In genomic region chr3:124924741-124925140, GRCh38 we compare ENCODE assay signal across 37 cellular contexts. TPM values are rescaled to one million over a fixed set of nuclear protein-coding genes. Genes with fewer than 3 reads are reported as not detected.
"Had no signal": no experiment of that assay in that cellular context is flagged by ENCODE, and none has a peak within 500 bp of the region (broad histone marks: within the 10 kb centered on the region; RNA-seq: fewer than 3 reads in every experiment).

No MANE protein-coding gene starts in this region.

- H3K27ac Mint-ChIP-seq: activated B cell treated with CpG ODN at 0.5 μM for 24 hours; activated CD8-positive, alpha-beta T cell treated with anti-CD3 and anti-CD28 coated beads for 36 hours; activated naive CD8-positive, alpha-beta T cell; activated T-helper 17 cell treated with anti-CD3 and anti-CD28 coated beads, Interleukin-2, amount 50 U/mL, for 72 hours; brain; effector memory CD8-positive, alpha-beta T cell; T-helper 17 cell; T-helper 2 cell treated with Interferon-gamma antibody and Interleukin-4, amounts not matched to agents 5 μg/mL and 100 μg/mL, for 36 hours had no signal

- H3K9me3 ChIP-seq: adrenal gland, breast epithelium, esophagus muscularis mucosa, gastroesophageal sphincter, heart right ventricle had no signal

- ATAC-seq: activated CD4-positive, CD25-positive, alpha-beta regulatory T cell treated with anti-CD3 and anti-CD28 coated beads, Interleukin-2, amount 50 U/mL, for 24 hours; activated CD8-positive, alpha-beta T cell treated with anti-CD3 and anti-CD28 coated beads for 36 hours; activated T-cell treated with anti-CD3 and anti-CD28 coated beads, Interleukin-2, amount 50 U/mL, for 4 hours; activated T-helper 17 cell treated with anti-CD3 and anti-CD28 coated beads, Interleukin-2, amount 50 U/mL, for 72 hours; effector memory CD8-positive, alpha-beta T cell; gastroesophageal sphincter; heart right ventricle; T-helper 17 cell had no signal

- H3K36me3 Mint-ChIP-seq: activated naive CD8-positive, alpha-beta T cell; brain had no signal

- H3K4me3 ChIP-seq: adrenal gland, breast epithelium, cardiac muscle cell, coronary artery, esophagus muscularis mucosa, gastroesophageal sphincter, heart right ventricle had no signal

- H3K9me3 Mint-ChIP-seq: activated B cell treated with CpG ODN at 0.5 μM for 24 hours; activated CD8-positive, alpha-beta T cell treated with anti-CD3 and anti-CD28 coated beads for 36 hours; activated T-cell treated with anti-CD3 and anti-CD28 coated beads, Interleukin-2, amount 50 U/mL, for 4 hours; activated T-helper 17 cell treated with anti-CD3 and anti-CD28 coated beads, Interleukin-2, amount 50 U/mL, for 72 hours; brain; central memory CD8-positive, alpha-beta T cell; effector memory CD8-positive, alpha-beta T cell; T-helper 2 cell treated with Interferon-gamma antibody and Interleukin-4, amounts not matched to agents 5 μg/mL and 100 μg/mL, for 36 hours had no signal

- H3K4me1 ChIP-seq: adrenal gland, breast epithelium had no signal

- H3K27me3 ChIP-seq: adrenal gland, breast epithelium, cardiac muscle cell, esophagus muscularis mucosa, gastroesophageal sphincter, heart right ventricle had no signal

- H3K4me1 Mint-ChIP-seq: activated B cell treated with CpG ODN at 0.5 μM for 24 hours; activated T-helper 17 cell treated with anti-CD3 and anti-CD28 coated beads, Interleukin-2, amount 50 U/mL, for 72 hours; brain; central memory CD8-positive, alpha-beta T cell had no signal

- DNase-seq: activated B cell treated with CpG ODN at 0.5 μM for 24 hours; activated CD4-positive, alpha-beta T cell treated with anti-CD3 and anti-CD28 coated beads for 48 hours; activated CD4-positive, alpha-beta T cell treated with anti-CD3 and anti-CD28 coated beads, Interleukin-2, amount 50 U/mL, for 1 hour; activated CD4-positive, alpha-beta T cell treated with anti-CD3 and anti-CD28 coated beads, Interleukin-2, amount 50 U/mL, for 48 hours; activated CD8-positive, alpha-beta memory T cell treated with anti-CD3 and anti-CD28 coated beads for 24 hours; activated CD8-positive, alpha-beta T cell treated with anti-CD3 and anti-CD28 coated beads for 36 hours; activated effector memory CD4-positive, alpha-beta T cell treated with Interleukin-2 at 50 U/mL for 16 hours; activated gamma-delta T cell treated with Interleukin-2 at 50 U/mL for 16 hours; activated naive CD4-positive, alpha-beta T cell treated with anti-CD3 and anti-CD28 coated beads, Interleukin-2, amount 50 U/mL, for 16 hours; activated naive CD4-positive, alpha-beta T cell treated with Interleukin-2 at 50 U/mL for 16 hours; activated T-cell treated with anti-CD3 and anti-CD28 coated beads, Interleukin-2, amount 50 U/mL, for 4 hours; adrenal gland; amygdala; aorta; dermis blood vessel endothelial cell; effector CD4-positive, alpha-beta T cell; effector memory CD8-positive, alpha-beta T cell; erythroblast; foreskin melanocyte; heart right ventricle; T-helper 1 cell; T-helper 17 cell; T1000; WERI-Rb-1 had no signal

- H3K4me3 Mint-ChIP-seq: activated B cell treated with CpG ODN at 0.5 μM for 24 hours; activated CD8-positive, alpha-beta T cell treated with anti-CD3 and anti-CD28 coated beads for 36 hours; activated naive CD8-positive, alpha-beta T cell; activated T-cell treated with anti-CD3 and anti-CD28 coated beads, Interleukin-2, amount 50 U/mL, for 4 hours; activated T-helper 17 cell treated with anti-CD3 and anti-CD28 coated beads, Interleukin-2, amount 50 U/mL, for 72 hours; central memory CD8-positive, alpha-beta T cell; effector memory CD8-positive, alpha-beta T cell; T-helper 17 cell; T-helper 2 cell treated with Interferon-gamma antibody and Interleukin-4, amounts not matched to agents 5 μg/mL and 100 μg/mL, for 36 hours had no signal

- H3K36me3 ChIP-seq: adrenal gland, breast epithelium, cardiac muscle cell, esophagus muscularis mucosa, gastroesophageal sphincter, heart right ventricle, WERI-Rb-1 had no signal

- H3K27ac ChIP-seq: adrenal gland, breast epithelium, cardiac muscle cell, coronary artery, esophagus muscularis mucosa, gastroesophageal sphincter, heart right ventricle, WERI-Rb-1 had no signal

RNA-seq across cellular contexts. Expression of gene MUC13, which starts 9.8 kb away (rescaled TPM):
- total RNA-seq: activated B cell treated with CpG ODN at 0.5 μM for 24 hours; activated CD8-positive, alpha-beta T cell treated with anti-CD3 and anti-CD28 coated beads for 36 hours; activated T-helper 17 cell treated with anti-CD3 and anti-CD28 coated beads, Interleukin-2, amount 50 U/mL, for 72 hours; cardiac muscle cell; dermis blood vessel endothelial cell; fibroblast of villous mesenchyme; gastroesophageal sphincter; glomerular endothelial cell had no signal

RNA-seq across cellular contexts. Expression of gene ITGB5, which starts 37.6 kb away (rescaled TPM):
- total RNA-seq: activated B cell treated with CpG ODN at 0.5 μM for 24 hours had no signal
